Comparison of ENCODE assay signal across 12 cellular contexts in the genomic region with DNA sequence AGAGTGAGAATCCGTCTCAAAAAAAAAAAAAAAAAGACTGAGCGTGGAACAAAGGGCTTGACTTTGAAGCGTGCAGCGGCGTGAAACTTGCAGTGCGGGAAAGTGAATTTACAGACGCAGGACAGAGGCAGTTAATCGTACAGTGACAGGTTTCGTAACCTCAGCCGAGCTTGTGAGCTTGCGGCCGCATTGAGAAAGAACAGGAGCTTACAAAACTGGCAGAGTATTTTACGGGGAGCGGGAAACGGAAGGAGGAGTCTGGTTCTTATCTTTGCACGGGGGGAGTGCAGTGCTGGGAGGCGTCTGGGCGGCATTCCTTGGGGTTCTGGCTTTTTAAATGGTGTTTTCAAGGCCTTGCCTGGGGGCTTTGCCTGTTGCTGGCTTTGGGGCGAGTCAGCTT. TPM values are rescaled to one million over a fixed set of nuclear protein-coding genes. Genes with fewer than 3 reads are reported as not detected.
DNase-seq lines count a peak whose midpoint lies in the region; ATAC-seq and TF ChIP-seq lines count a peak whose summit lies in the region.
"Had no signal": no experiment of that assay in that cellular context is flagged by ENCODE, and none has a peak within 500 bp of the region (broad histone marks: within the 10 kb centered on the region; RNA-seq: fewer than 3 reads in every experiment).

No MANE protein-coding gene starts in this region.

- no peak overlapping the region for H3K27ac Mint-ChIP-seq in activated T-helper 17 cell treated with anti-CD3 and anti-CD28 coated beads, Interleukin-2, amount 50 U/mL, for 72 hours

- H3K4me3 Mint-ChIP-seq in activated T-helper 17 cell treated with anti-CD3 and anti-CD28 coated beads, Interleukin-2, amount 50 U/mL, for 72 hours, result no peak overlapping the region

- TF ChIP-seq CTCF in A673 (conservative IDR thresholded peaks at IDR 0.05; ENCODE audit: low read depth, low read length) (no peak), fibroblast of pulmonary artery (IDR thresholded peaks at IDR 0.05; ENCODE audit: low read length, missing control alignments) (no peak)

- H3K9me3 ChIP-seq in A673 (ENCODE audit: low read depth, low read length, poor library complexity, severe bottlenecking), result no peaks in the 10 kb centered on the region

- H3K4me1 ChIP-seq in A673 (ENCODE audit: insufficient read depth, low read length, poor library complexity, severe bottlenecking), result peaks cover 10% of the 10 kb centered on the region

- no TSS peak for BruUV-seq in A673 (replicated peaks; lab: Mats Ljungman, UMichigan)

- CTCF ChIA-PET in A673 (lab: Charles Lee), result no interaction called here

- no peak overlapping the region for H3K4me3 ChIP-seq in A673 (ENCODE audit: low read depth, low read length, poor library complexity, severe bottlenecking)
- H3K4me3 ChIP-seq in fibroblast of pulmonary artery (replicated peaks; ENCODE audit: low read depth, low read length), result peak overlapping the region; percentile 12

- POLR2A ChIA-PET in A673 (lab: Charles Lee; ENCODE audit: low non-redundant PET), result no interaction called here

- no peaks in the 10 kb centered on the region for H3K27me3 ChIP-seq in A673 (replicated peaks; ENCODE audit: insufficient read depth, low read depth, low read length, poor library complexity)

- peaks cover 6% of the 10 kb centered on the region for H3K36me3 Mint-ChIP-seq in activated T-helper 17 cell treated with anti-CD3 and anti-CD28 coated beads, Interleukin-2, amount 50 U/mL, for 72 hours (ENCODE audit: low read depth)

- peak overlapping the region; percentile 73 for H3K27ac ChIP-seq in A673 (ENCODE audit: low read depth, low read length, poor library complexity, severe bottlenecking)

- no peaks in the 10 kb centered on the region for H3K27me3 Mint-ChIP-seq in activated T-helper 17 cell treated with anti-CD3 and anti-CD28 coated beads, Interleukin-2, amount 50 U/mL, for 72 hours

- peaks cover 6% of the 10 kb centered on the region for H3K4me1 Mint-ChIP-seq in activated T-helper 17 cell treated with anti-CD3 and anti-CD28 coated beads, Interleukin-2, amount 50 U/mL, for 72 hours

- intact Hi-C loops in A673 (cut with micrococcal nuclease; ENCODE audit: unreplicated experiment), result no loop called here

- H3K9me3 Mint-ChIP-seq in activated T-helper 17 cell treated with anti-CD3 and anti-CD28 coated beads, Interleukin-2, amount 50 U/mL, for 72 hours, result no peaks in the 10 kb centered on the region

- H3K36me3 ChIP-seq in A673 (ENCODE audit: insufficient read depth, low read length, poor library complexity, severe bottlenecking), result peaks cover 3% of the 10 kb centered on the region

- DNase-seq in A673 (ENCODE audit: low spot score) (peak; percentile 84), MV-4-11 (lab: John Stamatoyannopoulos, UW) (peak; percentile 100), fibroblast of pulmonary artery (ENCODE audit: low read depth) (peak; percentile 90), mucosa of gallbladder (ENCODE audit: low spot score) (peak; percentile 79), NCI-H146 (lab: John Stamatoyannopoulos, UW) (no peak), NCI-H748 treated with DMSO at 0.1 percent for 48 hours (lab: John Stamatoyannopoulos, UW) (no peak)
- DNase-seq: GDM1; GOT3; NCI-H774; stimulated activated CD4-positive, alpha-beta T cell treated with anti-CD3 and anti-CD28 coated beads, Interleukin-15, amount 100 ng/mL, for 24 hours had no signal

- no peak for ATAC-seq in activated T-helper 17 cell treated with anti-CD3 and anti-CD28 coated beads, Interleukin-2, amount 50 U/mL, for 72 hours (replicated peaks)
- no peak for ATAC-seq in GM21723 (IDR thresholded peaks at IDR 0.05; ENCODE audit: unreplicated experiment)

RNA-seq across cellular contexts. Expression of a gene that starts 6.0 kb away (rescaled TPM):
- total RNA-seq in A673 (2021) (865 TPM in 2 replicates), mucosa of gallbladder (480 TPM)
- 100 to 1,000 TPM; 170 to 244 TPM for total RNA-seq in activated T-helper 17 cell treated with anti-CD3 and anti-CD28 coated beads, Interleukin-2, amount 50 U/mL, for 72 hours

RNA-seq across cellular contexts. Expression of a gene that starts 22.6 kb away (rescaled TPM):
- total RNA-seq in A673 (2021) (1.0 and 2.5 TPM in 2 replicates), mucosa of gallbladder (2.7 TPM)
- total RNA-seq in activated T-helper 17 cell treated with anti-CD3 and anti-CD28 coated beads, Interleukin-2, amount 50 U/mL, for 72 hours, result 10 to 100 TPM; 30.5 to 31.3 TPM

RNA-seq across cellular contexts. Expression of a gene that starts 23.3 kb away (rescaled TPM):
- 13.1 and 15.7 TPM in 2 replicates for total RNA-seq in A673 (2021)
- total RNA-seq in mucosa of gallbladder, result 0.40 TPM
- total RNA-seq in activated T-helper 17 cell treated with anti-CD3 and anti-CD28 coated beads, Interleukin-2, amount 50 U/mL, for 72 hours, result under 1 TPM; 0.58 to 0.98 TPM

RNA-seq across cellular contexts. Expression of a gene that starts 34.8 kb away (rescaled TPM):
- total RNA-seq in A673 (2021) (109 and 113 TPM in 2 replicates), mucosa of gallbladder (53.3 TPM)
- total RNA-seq in activated T-helper 17 cell treated with anti-CD3 and anti-CD28 coated beads, Interleukin-2, amount 50 U/mL, for 72 hours, result 10 to 100 TPM; 31.4 to 44.5 TPM

RNA-seq across cellular contexts. Expression of a gene that starts 59.1 kb away (rescaled TPM):
- total RNA-seq in A673 (2021) (20.7 and 22.2 TPM in 2 replicates), mucosa of gallbladder (33.8 TPM)
- total RNA-seq in activated T-helper 17 cell treated with anti-CD3 and anti-CD28 coated beads, Interleukin-2, amount 50 U/mL, for 72 hours, result 10 to 100 TPM in 1 of 2 donors, 1 to 10 TPM in 1; 6.3 to 14.1 TPM

Comparison
In these comparisons a context has a peak if more than half of its experiments do, and no peak if none do; other contexts are left out.
1. DNase-seq: peak in A673 (single experiment), MV-4-11 (single experiment), fibroblast of pulmonary artery (single experiment) and mucosa of gallbladder (single experiment); none in NCI-H146 (single experiment) and NCI-H748 treated with DMSO at 0.1 percent for 48 hours (single experiment).